23 cellular contexts compared by ENCODE assay signal in genomic region chr14:93047661-93048060, GRCh38.
DNase-seq lines count a peak whose midpoint lies in the region; FAIRE-seq and TF ChIP-seq lines count a peak whose summit lies in the region.
"Had no signal": no experiment of that assay in that cellular context is flagged by ENCODE, and none has a peak within 500 bp of the region (broad histone marks: within the 10 kb centered on the region; RNA-seq: fewer than 3 reads in every experiment).

No MANE protein-coding gene starts in this region.

- DNase-seq in GM03348 (ENCODE audit: low spot score) (peak; percentile 34), keratinocyte (ENCODE audit: low read depth, low spot score) (no peak), ACHN (no peak), NCI-H524 (lab: John Stamatoyannopoulos, UW) (no peak)
- no peak for DNase-seq in activated CD8-positive, alpha-beta memory T cell treated with anti-CD3 and anti-CD28 coated beads, Interleukin-2, amount 50 U/mL, for 4 hours
- DNase-seq: activated CD4-positive, alpha-beta T cell treated with anti-CD3 and anti-CD28 coated beads, Interleukin-2, amount 10 ng/mL, durations not matched to agents 7 days and 5 days; activated CD8-positive, alpha-beta memory T cell treated with anti-CD3 and anti-CD28 coated beads, Interleukin-2, amount 10 ng/mL, durations not matched to agents 7 days and 5 days; anterior cingulate cortex; CD4-positive, alpha-beta T cell; EL; foreskin melanocyte; islet precursor cell; NCI-H1694 treated with DMSO at 0.1 percent for 48 hours; stimulated activated CD4-positive, alpha-beta T cell treated with anti-CD3 and anti-CD28 coated beads, Interleukin-1b, Interleukin-23, amount 100 ng/mL, for 48 hours; T-helper 9 cell had no signal

- H3K9ac ChIP-seq in duodenal mucosa (ENCODE audit: low read depth in 1 of 2, low read length in 2 of 2) (peak overlapping the region; percentile 21 to 26), keratinocyte (ENCODE audit: control insufficient read depth, extremely low read depth, insufficient read depth, low read length) (no peak overlapping the region)
- H3K9ac ChIP-seq: neural progenitor cell had no signal

- dilution Hi-C loops in keratinocyte (cut with MboI; ENCODE audit: extremely low pct_ligation_motif_present, low sequenced_read_pairs): no loop called here

- no peaks in the 10 kb centered on the region for H3K27me3 ChIP-seq in duodenal mucosa (ENCODE audit: control insufficient read depth in 1 of 2, insufficient read depth in 2 of 2, low read length in 2 of 2)
- H3K27me3 ChIP-seq in keratinocyte (ENCODE audit: control insufficient read depth, extremely low read depth, insufficient read depth, low read length): no peaks in the 10 kb centered on the region
- H3K27me3 ChIP-seq: cardiac muscle cell had no signal

- no peak for FAIRE-seq in keratinocyte (lab: Jason Lieb, UNC)

- no peaks in the 10 kb centered on the region for H3K9me3 ChIP-seq in duodenal mucosa (ENCODE audit: control insufficient read depth in 1 of 2, low read length in 2 of 2)
- no peaks in the 10 kb centered on the region for H3K9me3 ChIP-seq in keratinocyte (ENCODE audit: control insufficient read depth, low read depth, low read length)
- H3K9me3 ChIP-seq: prostate gland had no signal

- peaks cover 8% of the 10 kb centered on the region for H3K79me2 ChIP-seq in keratinocyte (ENCODE audit: control insufficient read depth, insufficient read depth, low read length)

- in situ Hi-C loops in ACHN (cut with HindIII; ENCODE audit: low pct_ligation_motif_present, low pct_unique_long_range_greater_than_20kb, low sequenced_read_pairs): no loop called here

- H3K4me1 ChIP-seq in duodenal mucosa (ENCODE audit: control insufficient read depth in 1 of 2, insufficient read depth in 2 of 2, low read length in 2 of 2) (peaks cover 91 to 94% of the 10 kb centered on the region in 2 donors), keratinocyte (ENCODE audit: control insufficient read depth, extremely low read depth, insufficient read depth, low read length) (peaks cover 53% of the 10 kb centered on the region)

- H2AFZ ChIP-seq in keratinocyte (ENCODE audit: control insufficient read depth, low read length): no peak overlapping the region
- H2AFZ ChIP-seq: neural progenitor cell had no signal

- no peak for TF ChIP-seq CTCF in keratinocyte (optimal IDR thresholded peaks at IDR 0.05 in 1 of 3, IDR thresholded peaks at IDR 0.05 in 1 of 3, conservative IDR thresholded peaks at IDR 0.05 in 1 of 3; ENCODE audit: extremely low read depth in 1 of 3, insufficient read depth in 2 of 3, low read length in 3 of 3)

- H4K20me1 ChIP-seq in keratinocyte (ENCODE audit: control insufficient read depth, extremely low read depth, insufficient read depth, low read length): no peaks in the 10 kb centered on the region

- H3K4me3 ChIP-seq in duodenal mucosa (ENCODE audit: low read depth in 1 of 2, low read length in 2 of 2): no peak overlapping the region
- no peak overlapping the region for H3K4me3 ChIP-seq in keratinocyte (ENCODE audit: control insufficient read depth in 2 of 3, extremely low read depth in 1 of 3, insufficient read depth in 2 of 3, low read depth in 1 of 3, low read length in 3 of 3)
- H3K4me3 ChIP-seq: cardiac muscle cell, lung, neural progenitor cell, prostate gland, skin epidermis had no signal

- H3K36me3 ChIP-seq in duodenal mucosa (ENCODE audit: control insufficient read depth in 1 of 2, insufficient read depth in 2 of 2, low read length in 2 of 2) (no peaks in the 10 kb centered on the region), keratinocyte (ENCODE audit: control insufficient read depth in 2 of 2, extremely low read depth in 1 of 2, insufficient read depth in 2 of 2, low read length in 2 of 2) (peaks cover 4 to 8% of the 10 kb centered on the region in 2 experiments)
- H3K36me3 ChIP-seq: cardiac muscle cell, neural progenitor cell, prostate gland had no signal

- H3K9me1 ChIP-seq in keratinocyte (ENCODE audit: control insufficient read depth, extremely low read depth, insufficient read depth, low read length): no peaks in the 10 kb centered on the region

- peak overlapping the region; percentile 1 for H3K4me2 ChIP-seq in keratinocyte (ENCODE audit: control insufficient read depth, extremely low read depth, insufficient read depth, low read depth, low read length)
- H3K4me2 ChIP-seq: neural progenitor cell had no signal

- H3K27ac ChIP-seq in duodenal mucosa (ENCODE audit: low read depth, low read length): no peak overlapping the region
- H3K27ac ChIP-seq in keratinocyte (ENCODE audit: control insufficient read depth, insufficient read depth, low read length): no peak overlapping the region
- peak overlapping the region; percentile 34 for H3K27ac ChIP-seq in temporal lobe (ENCODE audit: low read depth, low read length)
- H3K27ac ChIP-seq: HL-60, neural progenitor cell, prostate gland, skin epidermis had no signal
